9 cellular contexts compared by ENCODE assay signal in genomic region chr15:58065445-58066041, GRCh38. TPM values are rescaled to one million over a fixed set of nuclear protein-coding genes. Genes with fewer than 3 reads are reported as not detected.
DNase-seq lines count a peak whose midpoint lies in the region; ATAC-seq and TF ChIP-seq lines count a peak whose summit lies in the region.
"Had no signal": no experiment of that assay in that cellular context is flagged by ENCODE, and none has a peak within 500 bp of the region (broad histone marks: within the 10 kb centered on the region; RNA-seq: fewer than 3 reads in every experiment).

TSS of gene ALDH1A2 (minus strand) at chr15:58065711. CDS start at chr15:58065650, 61 bp downstream.

- TF ChIP-seq CTCF in activated B cell treated with CpG ODN at 0.5 μM for 24 hours (IDR thresholded peaks at IDR 0.05) = no peak
- no peak for TF ChIP-seq CTCF in foreskin fibroblast (IDR thresholded peaks at IDR 0.05; ENCODE audit: low read depth, low read length)

- peak within 1 kb of the TSS; percentile 71 for H2AFZ ChIP-seq in neuron (ENCODE audit: low read depth, low read length)

- CTCF ChIA-PET in activated B cell treated with CpG ODN at 0.5 μM for 24 hours (lab: Charles Lee) = no interaction called here

- H3K27me3 Mint-ChIP-seq in activated B cell treated with CpG ODN at 0.5 μM for 24 hours = peaks cover 55% of the 10 kb centered on the region

- H3K4me1 ChIP-seq in neuron (ENCODE audit: insufficient read depth, low read length) = no peaks in the 10 kb centered on the region

- peaks cover 6% of the 10 kb centered on the region for H3K4me1 Mint-ChIP-seq in activated B cell treated with CpG ODN at 0.5 μM for 24 hours

- peaks cover 8% of the 10 kb centered on the region for H3K9me3 ChIP-seq in neuron (ENCODE audit: low read length)
- H3K9me3 ChIP-seq: adrenal gland had no signal

- no peak for ATAC-seq in activated B cell treated with CpG ODN at 0.5 μM for 24 hours (ENCODE audit: low read depth)
- ATAC-seq in HG03095 (IDR thresholded peaks at IDR 0.05; ENCODE audit: unreplicated experiment) = no peak
- no peak for ATAC-seq in HG02973 (IDR thresholded peaks at IDR 0.05; ENCODE audit: unreplicated experiment)

- no peak within 1 kb of the TSS for H3K27ac Mint-ChIP-seq in activated B cell treated with CpG ODN at 0.5 μM for 24 hours

- DNase-seq in ELF-1 (ENCODE audit: low read depth, low spot score) = peak; percentile 53
- no peak for DNase-seq in activated B cell treated with CpG ODN at 0.5 μM for 24 hours
- DNase-seq in foreskin fibroblast = peak in 1 of 2 donors; percentile 7
- DNase-seq in NCI-H2107 (lab: John Stamatoyannopoulos, UW) = no peak
- DNase-seq in DMS153 treated with DMSO at 0.1 percent for 48 hours (lab: John Stamatoyannopoulos, UW; ENCODE audit: unreplicated experiment) = no peak

- H3K4me3 ChIP-seq in foreskin fibroblast (ENCODE audit: low read depth in 1 of 2, low read length in 2 of 2) = peak within 1 kb of the TSS; percentile 36 to 45
- peak within 1 kb of the TSS; percentile 18 for H3K4me3 ChIP-seq in neuron (ENCODE audit: low read length)

- H3K27me3 ChIP-seq in neuron (ENCODE audit: insufficient read depth, low read length) = peaks cover 76% of the 10 kb centered on the region

- no peaks in the 10 kb centered on the region for H3K36me3 Mint-ChIP-seq in activated B cell treated with CpG ODN at 0.5 μM for 24 hours (ENCODE audit: low read depth)

- H3K36me3 ChIP-seq in neuron (ENCODE audit: insufficient read depth, low read length) = no peaks in the 10 kb centered on the region
- H3K36me3 ChIP-seq: adrenal gland had no signal

- POLR2A ChIA-PET in activated B cell treated with CpG ODN at 0.5 μM for 24 hours (lab: Charles Lee) = no interaction called here

- no peaks in the 10 kb centered on the region for H3K9me3 Mint-ChIP-seq in activated B cell treated with CpG ODN at 0.5 μM for 24 hours

- H3K4me3 Mint-ChIP-seq in activated B cell treated with CpG ODN at 0.5 μM for 24 hours = peak within 1 kb of the TSS; percentile 53

- intact Hi-C loops in activated B cell treated with CpG ODN at 0.5 μM for 24 hours (cut with micrococcal nuclease) = loop anchor here (5.0 kb wide), 2 partner anchors 198 to 503 kb away; no protein-coding TSS in a partner anchor

RNA-seq across cellular contexts. Expression of gene ALDH1A2, which starts in this region (rescaled TPM):
- total RNA-seq in activated B cell treated with CpG ODN at 0.5 μM for 24 hours = not detected in 2 replicates
